ENCODE assay signal across 8 cellular contexts in the genomic region with DNA sequence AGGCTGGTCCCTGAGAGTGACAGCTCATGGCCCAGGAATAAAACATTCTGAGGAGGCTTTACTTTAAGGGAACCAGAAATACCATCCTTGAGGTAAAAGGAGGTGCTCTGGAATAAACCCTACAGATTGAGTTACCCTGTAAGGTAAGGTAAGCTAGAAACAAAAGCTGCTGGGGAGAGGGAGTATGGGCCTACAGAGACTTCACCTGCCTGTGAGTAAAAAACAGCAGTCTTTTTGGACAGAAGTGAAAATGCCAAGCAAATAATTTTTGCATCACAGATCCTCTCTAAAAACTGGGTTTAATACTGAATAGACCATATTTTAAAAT. TPM values are rescaled to one million over a fixed set of nuclear protein-coding genes. Genes with fewer than 3 reads are reported as not detected.
DNase-seq lines count a peak whose midpoint lies in the region; ATAC-seq and TF ChIP-seq lines count a peak whose summit lies in the region.

No MANE protein-coding gene starts in this region.

- H3F3A ChIP-seq in GM23338 (replicated peaks; ENCODE audit: low read depth) (no peaks in the 10 kb centered on the region), smooth muscle cell (ENCODE audit: low read depth) (peaks cover 38% of the 10 kb centered on the region)

- H3K27ac Mint-ChIP-seq in GM23338 (peak overlapping the region; percentile 98), T-helper 17 cell (peak overlapping the region; percentile 88)

- H4K20me1 ChIP-seq in GM23338 (replicated peaks; ENCODE audit: insufficient read depth) (no peaks in the 10 kb centered on the region; the same call in 1 of the 2 replicates), smooth muscle cell (ENCODE audit: low read depth) (peaks cover 15% of the 10 kb centered on the region)

- H3K9me3 ChIP-seq in T-helper 17 cell (ENCODE audit: control insufficient read depth, low read length, poor library complexity, severe bottlenecking) (no peaks in the 10 kb centered on the region), smooth muscle cell (replicated peaks; ENCODE audit: low read depth) (no peaks in the 10 kb centered on the region)

- H3K4me1 Mint-ChIP-seq in GM23338 (peaks cover 48% of the 10 kb centered on the region), T-helper 17 cell (peaks cover 32% of the 10 kb centered on the region)

- ATAC-seq in GM23338, result peak; percentile 12; the same call in 2 of the 3 replicates
- no peak for ATAC-seq in T-helper 17 cell
- ATAC-seq in foreskin keratinocyte, result no peak

- H3K36me3 Mint-ChIP-seq in GM23338 (ENCODE audit: low read depth), result peaks cover 2% of the 10 kb centered on the region; the same call in 2 of the 3 replicates
- no peaks in the 10 kb centered on the region for H3K36me3 Mint-ChIP-seq in T-helper 17 cell (ENCODE audit: low read depth)

- no peak overlapping the region for H3K4me3 Mint-ChIP-seq in GM23338
- peak overlapping the region; percentile 93 for H3K4me3 Mint-ChIP-seq in T-helper 17 cell

- no peaks in the 10 kb centered on the region for H3K9me3 Mint-ChIP-seq in GM23338

- H3K27me3 ChIP-seq in GM23338 (ENCODE audit: insufficient read depth) (no peaks in the 10 kb centered on the region), foreskin keratinocyte (no peaks in the 10 kb centered on the region), smooth muscle cell (ENCODE audit: low read depth) (no peaks in the 10 kb centered on the region)

- H3K4me3 ChIP-seq in GM23338 (no peak overlapping the region), smooth muscle cell (no peak overlapping the region)

- H3K27me3 Mint-ChIP-seq in GM23338 (ENCODE audit: insufficient read depth, low read depth, poor library complexity) (peaks cover 2% of the 10 kb centered on the region), T-helper 17 cell (no peaks in the 10 kb centered on the region)

- H3K9me2 ChIP-seq in GM23338 (ENCODE audit: insufficient read depth), result no peaks in the 10 kb centered on the region

- TF ChIP-seq CTCF in GM23338 (conservative IDR thresholded peaks at IDR 0.05; ENCODE audit: low read depth in 2 of 2), result no peak
- TF ChIP-seq CTCF in foreskin keratinocyte (conservative IDR thresholded peaks at IDR 0.05), result no peak
- no peak for TF ChIP-seq CTCF in smooth muscle cell (IDR thresholded peaks at IDR 0.05; ENCODE audit: borderline replicate concordance, insufficient read depth, poor library complexity, severe bottlenecking)

- H3K36me3 ChIP-seq in GM23338 (ENCODE audit: insufficient read depth) (no peaks in the 10 kb centered on the region), smooth muscle cell (ENCODE audit: low read depth) (no peaks in the 10 kb centered on the region)

- peaks cover 17% of the 10 kb centered on the region for H3K4me1 ChIP-seq in GM23338 (ENCODE audit: insufficient read depth)
- H3K4me1 ChIP-seq in foreskin keratinocyte, result peaks cover 35% of the 10 kb centered on the region
- H3K4me1 ChIP-seq in smooth muscle cell (ENCODE audit: low read depth), result peaks cover 44% of the 10 kb centered on the region

- H3K79me2 ChIP-seq in GM23338 (replicated peaks; ENCODE audit: insufficient read depth) (peaks cover 74% of the 10 kb centered on the region), smooth muscle cell (ENCODE audit: low read depth) (peaks cover 63% of the 10 kb centered on the region)

- peak overlapping the region; percentile 33 for H3K9ac ChIP-seq in smooth muscle cell (ENCODE audit: low read depth)

- DNase-seq in GM23338 (ENCODE audit: low spot score) (no peak), T-helper 17 cell (no peak), foreskin keratinocyte (no peak), smooth muscle cell (lab: John Stamatoyannopoulos, UW; ENCODE audit: unreplicated experiment) (no peak), germinal center (ENCODE audit: low spot score) (no peak), DMS153 (lab: John Stamatoyannopoulos, UW) (no peak), cerebellar cortex (ENCODE audit: low spot score) (no peak)
- no peak for DNase-seq in activated effector memory CD4-positive, alpha-beta T cell treated with Interleukin-2 at 50 U/mL for 16 hours

- H2AFZ ChIP-seq in GM23338 (no peak overlapping the region), smooth muscle cell (ENCODE audit: low read depth) (no peak overlapping the region)

- H3K27ac ChIP-seq in GM23338 (ENCODE audit: low read depth) (peak overlapping the region; percentile 92), foreskin keratinocyte (peak overlapping the region; percentile 70), smooth muscle cell (ENCODE audit: low read depth) (peak overlapping the region; percentile 97)

- H3K4me2 ChIP-seq in GM23338, result no peak overlapping the region
- peak overlapping the region; percentile 80 for H3K4me2 ChIP-seq in smooth muscle cell

TF ChIP-seq in GM23338, 12 proteins besides CTCF, POLR2A, EP300 and RAD21 (continues in another document):
- TF ChIP-seq ETS1 (IDR thresholded peaks at IDR 0.05), result no peak
- TF ChIP-seq, protein P1, sequence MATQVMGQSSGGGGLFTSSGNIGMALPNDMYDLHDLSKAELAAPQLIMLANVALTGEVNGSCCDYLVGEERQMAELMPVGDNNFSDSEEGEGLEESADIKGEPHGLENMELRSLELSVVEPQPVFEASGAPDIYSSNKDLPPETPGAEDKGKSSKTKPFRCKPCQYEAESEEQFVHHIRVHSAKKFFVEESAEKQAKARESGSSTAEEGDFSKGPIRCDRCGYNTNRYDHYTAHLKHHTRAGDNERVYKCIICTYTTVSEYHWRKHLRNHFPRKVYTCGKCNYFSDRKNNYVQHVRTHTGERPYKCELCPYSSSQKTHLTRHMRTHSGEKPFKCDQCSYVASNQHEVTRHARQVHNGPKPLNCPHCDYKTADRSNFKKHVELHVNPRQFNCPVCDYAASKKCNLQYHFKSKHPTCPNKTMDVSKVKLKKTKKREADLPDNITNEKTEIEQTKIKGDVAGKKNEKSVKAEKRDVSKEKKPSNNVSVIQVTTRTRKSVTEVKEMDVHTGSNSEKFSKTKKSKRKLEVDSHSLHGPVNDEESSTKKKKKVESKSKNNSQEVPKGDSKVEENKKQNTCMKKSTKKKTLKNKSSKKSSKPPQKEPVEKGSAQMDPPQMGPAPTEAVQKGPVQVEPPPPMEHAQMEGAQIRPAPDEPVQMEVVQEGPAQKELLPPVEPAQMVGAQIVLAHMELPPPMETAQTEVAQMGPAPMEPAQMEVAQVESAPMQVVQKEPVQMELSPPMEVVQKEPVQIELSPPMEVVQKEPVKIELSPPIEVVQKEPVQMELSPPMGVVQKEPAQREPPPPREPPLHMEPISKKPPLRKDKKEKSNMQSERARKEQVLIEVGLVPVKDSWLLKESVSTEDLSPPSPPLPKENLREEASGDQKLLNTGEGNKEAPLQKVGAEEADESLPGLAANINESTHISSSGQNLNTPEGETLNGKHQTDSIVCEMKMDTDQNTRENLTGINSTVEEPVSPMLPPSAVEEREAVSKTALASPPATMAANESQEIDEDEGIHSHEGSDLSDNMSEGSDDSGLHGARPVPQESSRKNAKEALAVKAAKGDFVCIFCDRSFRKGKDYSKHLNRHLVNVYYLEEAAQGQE (IDR thresholded peaks at IDR 0.05; ENCODE audit: unreplicated experiment), result no peak

RNA-seq across cellular contexts. Expression of gene CORO1C, which starts 41.2 kb away (rescaled TPM):
- total RNA-seq in GM23338 (2014; rRNA removed; shearing (Covaris generic)), result 78.2 and 89.5 TPM in 2 replicates
- polyA plus RNA-seq in GM23338 (2016; fragmentation: Nextera tagmentation; extraction: Ambion mirVana) (53.3 and 59.2 TPM in 2 replicates), foreskin keratinocyte (54.3 and 72.1 TPM in 2 replicates), smooth muscle cell (96.7 and 107 TPM in 2 replicates)
- total RNA-seq in T-helper 17 cell (10 to 100 TPM; 13.3 to 61.1 TPM), foreskin keratinocyte (150 and 182 TPM in 2 replicates), smooth muscle cell (136 and 145 TPM in 2 replicates)

RNA-seq across cellular contexts. Expression of gene SELPLG, which starts 56.5 kb away (rescaled TPM):
- total RNA-seq in GM23338 (2014; rRNA removed; shearing (Covaris generic)), result 0.56 TPM in 1 of 2 replicates, not detected in the other
- 0.16 TPM in 1 of 2 replicates, not detected in the other for polyA plus RNA-seq in GM23338 (2016; fragmentation: Nextera tagmentation; extraction: Ambion mirVana)
- total RNA-seq in T-helper 17 cell, result 100 to 1,000 TPM in 1 of 2 donors, 10 to 100 TPM in 1; 91.3 to 131 TPM
- 0.25 and 0.34 TPM in 2 replicates for total RNA-seq in foreskin keratinocyte
- 0.47 and 0.52 TPM in 2 replicates for polyA plus RNA-seq in foreskin keratinocyte
- 1.3 and 2.0 TPM in 2 replicates for total RNA-seq in smooth muscle cell
- 0.09 and 1.6 TPM in 2 replicates for polyA plus RNA-seq in smooth muscle cell

Comparison
In these comparisons a context has a peak if more than half of its experiments do, and no peak if none do; other contexts are left out.
1. RNA of gene SELPLG, which starts 56.5 kb away (total RNA-seq): 91.3 to 131 TPM in T-helper 17 cell; 1.3 to 2.0 TPM in smooth muscle cell, 0.56 TPM in GM23338 and 0.25 to 0.34 TPM in foreskin keratinocyte; every median in the first group is over 10 times any median in the second.
2. Peak in every context shown above with its lines, with median percentiles within 50 percentile points of each other: H3K27ac ChIP-seq.